In the genomic region with DNA sequence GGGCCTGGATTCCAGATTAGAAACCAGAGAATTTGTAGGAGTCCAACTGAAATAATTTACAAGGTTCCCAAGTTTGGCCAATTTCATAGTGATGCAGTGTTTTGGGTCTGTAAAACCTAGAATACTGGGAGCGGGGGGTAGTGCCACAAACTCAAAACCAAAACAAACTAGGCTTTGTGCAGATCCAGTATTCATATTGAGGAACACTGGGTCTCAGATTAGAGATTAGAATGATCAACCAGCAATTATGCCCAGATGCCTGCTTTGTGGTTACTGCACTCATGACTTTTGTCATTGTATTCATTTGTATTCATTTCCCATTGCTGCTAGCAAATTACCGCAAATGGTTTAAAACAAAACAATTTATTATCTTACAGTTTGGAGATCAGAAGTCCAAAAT, we compare ENCODE assay signal across 27 cellular contexts. TPM values are rescaled to one million over a fixed set of nuclear protein-coding genes. Genes with fewer than 3 reads are reported as not detected.
"Had no signal": no experiment of that assay in that cellular context is flagged by ENCODE, and none has a peak within 500 bp of the region (broad histone marks: within the 10 kb centered on the region; RNA-seq: fewer than 3 reads in every experiment).

No MANE protein-coding gene starts in this region.

- DNase-seq: activated B cell treated with CpG ODN at 0.5 μM for 24 hours; activated CD4-positive, alpha-beta T cell treated with anti-CD3 and anti-CD28 coated beads, Interleukin-2, amount 50 U/mL, for 1 hour; activated CD8-positive, alpha-beta T cell treated with anti-CD3 and anti-CD28 coated beads for 36 hours; activated naive CD4-positive, alpha-beta T cell; activated T-cell treated with anti-CD3 and anti-CD28 coated beads, Interleukin-2, amount 50 U/mL, for 48 hours; colonic mucosa; effector memory CD4-positive, alpha-beta T cell; gastrocnemius medialis; immature natural killer cell; kidney; lower lobe of right lung; retina; sigmoid colon; small intestine; stimulated activated CD4-positive, alpha-beta T cell treated with anti-CD3 and anti-CD28 coated beads, Interleukin-4, amount 100 ng/mL, for 24 hours; stomach; T-helper 2 cell; testis; transverse colon had no signal

- H3K9me3 ChIP-seq: colonic mucosa, gastrocnemius medialis, lower lobe of right lung, sigmoid colon, stomach, testis, transverse colon had no signal

- H3K27ac ChIP-seq: colonic mucosa, gastrocnemius medialis, lower lobe of right lung, sigmoid colon, stomach, testis, transverse colon had no signal

- H3K36me3 ChIP-seq: colonic mucosa, lower lobe of right lung, transverse colon had no signal

- ATAC-seq: activated CD8-positive, alpha-beta T cell treated with anti-CD3 and anti-CD28 coated beads for 36 hours; activated naive CD4-positive, alpha-beta T cell treated with anti-CD3 and anti-CD28 coated beads, Interleukin-2, amount 50 U/mL, for 72 hours; gastrocnemius medialis; left lobe of liver; lower lobe of right lung; stimulated activated memory B cell treated with anti-CD40 and anti-IgM and Interleukin-4, amounts not matched to agents 10 μg/mL and 1 μg/mL and 100 μg/mL, for 72 hours had no signal

- H3K4me3 ChIP-seq: colonic mucosa, gastrocnemius medialis, lower lobe of right lung, sigmoid colon, stomach, testis, transverse colon had no signal

- H3K27me3 ChIP-seq: colonic mucosa, gastrocnemius medialis, testis had no signal

RNA-seq across cellular contexts. Expression of a gene that starts 23.7 kb away (rescaled TPM):
- total RNA-seq: bronchial epithelial cell, dermis microvascular lymphatic vessel endothelial cell, epithelial cell of proximal tubule, osteoblast, posterior vena cava had no signal
